In genomic region chr20:62624325-62624690, GRCh38 we compare ENCODE assay signal across 8 cellular contexts. TPM values are rescaled to one million over a fixed set of nuclear protein-coding genes. Genes with fewer than 3 reads are reported as not detected.
DNase-seq lines count a peak whose midpoint lies in the region; ATAC-seq, FAIRE-seq and TF ChIP-seq lines count a peak whose summit lies in the region.

No MANE protein-coding gene starts in this region.

- in situ Hi-C loops in G401 (cut with HindIII; ENCODE audit: low sequenced_read_pairs) = no loop called here

- CTCF ChIA-PET in CD8-positive, alpha-beta memory T cell (lab: Charles Lee) = no interaction called here

- ATAC-seq in GM19397 (IDR thresholded peaks at IDR 0.05; ENCODE audit: unreplicated experiment) (peak; percentile 38), HG03439 (IDR thresholded peaks at IDR 0.05; ENCODE audit: unreplicated experiment) (peak; percentile 40)

- no peak overlapping the region for H3K4me3 Mint-ChIP-seq in CD8-positive, alpha-beta memory T cell
- H3K4me3 Mint-ChIP-seq in astrocyte (ENCODE audit: unreplicated experiment) (no peak overlapping the region), endothelial cell (ENCODE audit: unreplicated experiment) (no peak overlapping the region)

- no peaks in the 10 kb centered on the region for H3K36me3 ChIP-seq in CD8-positive, alpha-beta memory T cell (ENCODE audit: insufficient read depth, low read length)
- H3K36me3 ChIP-seq in astrocyte (ENCODE audit: insufficient read depth, low read length) (no peaks in the 10 kb centered on the region), muscle layer of colon (ENCODE audit: insufficient read depth, low read length) (no peaks in the 10 kb centered on the region)

- FAIRE-seq in astrocyte (lab: Jason Lieb, UNC) = no peak

- peak overlapping the region; percentile 71 for H3K4me2 ChIP-seq in astrocyte (ENCODE audit: low read length)

- peaks cover 14% of the 10 kb centered on the region for H3K4me1 ChIP-seq in CD8-positive, alpha-beta memory T cell (ENCODE audit: insufficient read depth, low read length)
- H3K4me1 ChIP-seq in astrocyte (ENCODE audit: insufficient read depth, low read length) (peaks cover 16% of the 10 kb centered on the region), muscle layer of colon (ENCODE audit: insufficient read depth, low read length) (peaks cover 20% of the 10 kb centered on the region)

- no peaks in the 10 kb centered on the region for H3K79me2 ChIP-seq in astrocyte (ENCODE audit: insufficient read depth, low read length)

- H3K9me3 ChIP-seq in CD8-positive, alpha-beta memory T cell (ENCODE audit: low read length) = no peaks in the 10 kb centered on the region
- H3K9me3 ChIP-seq in astrocyte (ENCODE audit: insufficient read depth, low read depth, low read length) = no peaks in the 10 kb centered on the region
- no peaks in the 10 kb centered on the region for H3K9me3 ChIP-seq in muscle layer of colon (ENCODE audit: low read length)

- peaks cover 10 to 12% (median 11%) of the 10 kb centered on the region in 3 donors for H3K4me1 Mint-ChIP-seq in CD8-positive, alpha-beta memory T cell
- H3K4me1 Mint-ChIP-seq in astrocyte (ENCODE audit: low read depth, unreplicated experiment) = peaks cover 8% of the 10 kb centered on the region
- peaks cover 7% of the 10 kb centered on the region for H3K4me1 Mint-ChIP-seq in endothelial cell (ENCODE audit: unreplicated experiment)

- no peak overlapping the region for H2AFZ ChIP-seq in astrocyte (ENCODE audit: low read depth, low read length)

- no peaks in the 10 kb centered on the region for H3K9me3 Mint-ChIP-seq in CD8-positive, alpha-beta memory T cell
- no peaks in the 10 kb centered on the region for H3K9me3 Mint-ChIP-seq in astrocyte (ENCODE audit: unreplicated experiment)
- H3K9me3 Mint-ChIP-seq in endothelial cell (ENCODE audit: unreplicated experiment) = no peaks in the 10 kb centered on the region

- no peaks in the 10 kb centered on the region for H4K20me1 ChIP-seq in astrocyte (ENCODE audit: insufficient read depth, low read length)

- no peaks in the 10 kb centered on the region for H3K36me3 Mint-ChIP-seq in CD8-positive, alpha-beta memory T cell
- H3K36me3 Mint-ChIP-seq in astrocyte (ENCODE audit: low read depth, unreplicated experiment) = no peaks in the 10 kb centered on the region
- H3K36me3 Mint-ChIP-seq in endothelial cell (ENCODE audit: low read depth, unreplicated experiment) = no peaks in the 10 kb centered on the region

- no peaks in the 10 kb centered on the region for H3K27me3 ChIP-seq in CD8-positive, alpha-beta memory T cell (ENCODE audit: insufficient read depth, low read length, poor library complexity, severe bottlenecking)
- peaks cover 2% of the 10 kb centered on the region for H3K27me3 ChIP-seq in astrocyte (ENCODE audit: insufficient read depth, low read length)
- no peaks in the 10 kb centered on the region for H3K27me3 ChIP-seq in muscle layer of colon (ENCODE audit: control insufficient read depth in 1 of 2, insufficient read depth in 2 of 2, low read length in 2 of 2)

- no peak overlapping the region for H3K9ac ChIP-seq in astrocyte (ENCODE audit: low read length)
- H3K9ac ChIP-seq in muscle layer of colon (ENCODE audit: low read length) = no peak overlapping the region

- no peak for DNase-seq in CD8-positive, alpha-beta memory T cell
- no peak for DNase-seq in astrocyte (ENCODE audit: low read depth)
- no peak for DNase-seq in G401 (ENCODE audit: low spot score)
- no peak for DNase-seq in NCI-H524 treated with DMSO at 0.1 percent for 48 hours (lab: John Stamatoyannopoulos, UW)
- DNase-seq in endothelial cell (ENCODE audit: low spot score) = no peak

- POLR2A ChIA-PET in CD8-positive, alpha-beta memory T cell (lab: Charles Lee) = no interaction called here

- H3K4me3 ChIP-seq in CD8-positive, alpha-beta memory T cell (ENCODE audit: low read length) = no peak overlapping the region
- H3K4me3 ChIP-seq in astrocyte (ENCODE audit: insufficient read depth, low read depth, low read length) = no peak overlapping the region
- H3K4me3 ChIP-seq in muscle layer of colon (ENCODE audit: low read depth in 1 of 2, low read length in 2 of 2) = peak overlapping the region in 1 of 2 donors; percentile 32

- H3K27ac Mint-ChIP-seq in CD8-positive, alpha-beta memory T cell = no peak overlapping the region
- no peak overlapping the region for H3K27ac Mint-ChIP-seq in astrocyte (ENCODE audit: unreplicated experiment)
- H3K27ac Mint-ChIP-seq in endothelial cell (ENCODE audit: unreplicated experiment) = no peak overlapping the region

- no peaks in the 10 kb centered on the region for H3K27me3 Mint-ChIP-seq in CD8-positive, alpha-beta memory T cell
- peaks cover under 1% of the 10 kb centered on the region for H3K27me3 Mint-ChIP-seq in astrocyte (ENCODE audit: low read depth, unreplicated experiment)
- H3K27me3 Mint-ChIP-seq in endothelial cell (ENCODE audit: unreplicated experiment) = peaks cover 8% of the 10 kb centered on the region

- TF ChIP-seq CTCF in astrocyte (IDR thresholded peaks at IDR 0.05; ENCODE audit: insufficient read depth, low read depth, low read length) (no peak), endothelial cell (IDR thresholded peaks at IDR 0.05; ENCODE audit: unreplicated experiment) (no peak)

- H3K27ac ChIP-seq in CD8-positive, alpha-beta memory T cell (ENCODE audit: low read depth, low read length) = peak overlapping the region; percentile 9
- H3K27ac ChIP-seq in astrocyte (ENCODE audit: low read depth, low read length) (no peak overlapping the region), muscle layer of colon (ENCODE audit: low read depth, low read length) (peak overlapping the region; percentile 52)

RNA-seq across cellular contexts. Expression of gene SLCO4A1, which starts 18.0 kb away (rescaled TPM):
- 10 to 100 TPM; 42.0 to 44.9 TPM for total RNA-seq in CD8-positive, alpha-beta memory T cell
- polyA plus RNA-seq in CD8-positive, alpha-beta memory T cell = 0.47 TPM
- total RNA-seq in astrocyte = 0.43 TPM in 1 of 2 replicates, not detected in the other
- 9.2 and 10.3 TPM in 2 replicates for total RNA-seq in G401 (2014; rRNA removed; shearing (Covaris generic))
- 1.4 TPM for total RNA-seq in endothelial cell (ENCODE audit: unreplicated experiment)
